In genomic region chr1:54743827-54744226, GRCh38 we compare ENCODE assay signal across 37 cellular contexts. TPM values are rescaled to one million over a fixed set of nuclear protein-coding genes. Genes with fewer than 3 reads are reported as not detected.
"Had no signal": no experiment of that assay in that cellular context is flagged by ENCODE, and none has a peak within 500 bp of the region (broad histone marks: within the 10 kb centered on the region; RNA-seq: fewer than 3 reads in every experiment).

No MANE protein-coding gene starts in this region.

- H2AFZ ChIP-seq: parathyroid adenoma had no signal

- H3K27ac ChIP-seq: ascending aorta, gastrocnemius medialis, parathyroid adenoma, psoas muscle, stomach, thyroid gland, upper lobe of left lung, vagina had no signal

- ATAC-seq: activated CD8-positive, alpha-beta memory T cell treated with anti-CD3 and anti-CD28 coated beads, Interleukin-2, amount 10 ng/mL, durations not matched to agents 7 days and 5 days; activated CD8-positive, alpha-beta T cell treated with anti-CD3 and anti-CD28 coated beads for 36 hours; activated T-cell treated with anti-CD3 and anti-CD28 coated beads, Interleukin-2, amount 50 U/mL, for 72 hours; effector memory CD8-positive, alpha-beta T cell; gastrocnemius medialis; stimulated activated memory B cell treated with anti-CD40 and anti-IgM and Interleukin-4, amounts not matched to agents 10 μg/mL and 1 μg/mL and 100 μg/mL, for 72 hours; T-helper 17 cell; WTC11 had no signal

- H3K4me3 ChIP-seq: ascending aorta, gastrocnemius medialis, psoas muscle, smooth muscle cell, stomach, thyroid gland, upper lobe of left lung, vagina had no signal

- H3K27me3 ChIP-seq: ascending aorta, gastrocnemius medialis, stomach, thyroid gland, upper lobe of left lung, vagina had no signal

- H3K27ac Mint-ChIP-seq: activated CD4-positive, alpha-beta T cell treated with anti-CD3 and anti-CD28 coated beads, Interleukin-2, amount 10 ng/mL, durations not matched to agents 7 days and 5 days; activated CD8-positive, alpha-beta memory T cell treated with anti-CD3 and anti-CD28 coated beads, Interleukin-2, amount 10 ng/mL, durations not matched to agents 7 days and 5 days; activated CD8-positive, alpha-beta T cell treated with anti-CD3 and anti-CD28 coated beads for 36 hours; activated naive CD8-positive, alpha-beta T cell treated with anti-CD3 and anti-CD28 coated beads, Interleukin-2, amount 10 ng/mL, durations not matched to agents 7 days and 5 days; activated T-cell treated with anti-CD3 and anti-CD28 coated beads, Interleukin-2, amount 50 U/mL, for 72 hours; naive B cell; stimulated activated memory B cell treated with anti-CD40 and anti-IgM and Interleukin-4, amounts not matched to agents 10 μg/mL and 1 μg/mL and 100 μg/mL, for 72 hours; T-helper 17 cell; WTC11 had no signal

- H3K4me2 ChIP-seq: smooth muscle cell had no signal

- H3K4me3 Mint-ChIP-seq: activated CD4-positive, alpha-beta T cell treated with anti-CD3 and anti-CD28 coated beads, Interleukin-2, amount 10 ng/mL, durations not matched to agents 7 days and 5 days; activated CD8-positive, alpha-beta memory T cell treated with anti-CD3 and anti-CD28 coated beads, Interleukin-2, amount 10 ng/mL, durations not matched to agents 7 days and 5 days; activated CD8-positive, alpha-beta T cell treated with anti-CD3 and anti-CD28 coated beads for 36 hours; activated naive CD4-positive, alpha-beta T cell treated with anti-CD3 and anti-CD28 coated beads, Interleukin-2, amount 10 ng/mL, durations not matched to agents 7 days and 5 days; activated naive CD8-positive, alpha-beta T cell treated with anti-CD3 and anti-CD28 coated beads, Interleukin-2, amount 10 ng/mL, durations not matched to agents 7 days and 5 days; activated T-cell treated with anti-CD3 and anti-CD28 coated beads, Interleukin-2, amount 50 U/mL, for 72 hours; brain; effector memory CD8-positive, alpha-beta T cell; naive B cell; stimulated activated memory B cell treated with anti-CD40 and anti-IgM and Interleukin-4, amounts not matched to agents 10 μg/mL and 1 μg/mL and 100 μg/mL, for 72 hours; T-helper 17 cell; WTC11 had no signal

- H3K4me1 ChIP-seq: ascending aorta, gastrocnemius medialis, parathyroid adenoma, psoas muscle, thyroid gland, upper lobe of left lung, vagina had no signal

- H3K4me1 Mint-ChIP-seq: activated CD4-positive, alpha-beta T cell treated with anti-CD3 and anti-CD28 coated beads, Interleukin-2, amount 10 ng/mL, durations not matched to agents 7 days and 5 days; activated CD8-positive, alpha-beta memory T cell treated with anti-CD3 and anti-CD28 coated beads, Interleukin-2, amount 10 ng/mL, durations not matched to agents 7 days and 5 days; activated naive CD4-positive, alpha-beta T cell treated with anti-CD3 and anti-CD28 coated beads, Interleukin-2, amount 10 ng/mL, durations not matched to agents 7 days and 5 days; activated naive CD8-positive, alpha-beta T cell treated with anti-CD3 and anti-CD28 coated beads, Interleukin-2, amount 10 ng/mL, durations not matched to agents 7 days and 5 days; brain; stimulated activated memory B cell treated with anti-CD40 and anti-IgM and Interleukin-4, amounts not matched to agents 10 μg/mL and 1 μg/mL and 100 μg/mL, for 72 hours; WTC11 had no signal

- H3K9me3 Mint-ChIP-seq: activated CD4-positive, alpha-beta T cell treated with anti-CD3 and anti-CD28 coated beads, Interleukin-2, amount 10 ng/mL, durations not matched to agents 7 days and 5 days; activated CD8-positive, alpha-beta T cell treated with anti-CD3 and anti-CD28 coated beads for 36 hours; activated naive CD4-positive, alpha-beta T cell treated with anti-CD3 and anti-CD28 coated beads, Interleukin-2, amount 10 ng/mL, durations not matched to agents 7 days and 5 days; activated naive CD8-positive, alpha-beta T cell treated with anti-CD3 and anti-CD28 coated beads, Interleukin-2, amount 10 ng/mL, durations not matched to agents 7 days and 5 days; activated T-cell treated with anti-CD3 and anti-CD28 coated beads, Interleukin-2, amount 50 U/mL, for 72 hours; brain; effector memory CD8-positive, alpha-beta T cell; naive B cell; stimulated activated memory B cell treated with anti-CD40 and anti-IgM and Interleukin-4, amounts not matched to agents 10 μg/mL and 1 μg/mL and 100 μg/mL, for 72 hours had no signal

- DNase-seq: activated CD4-positive, alpha-beta T cell treated with anti-CD3 and anti-CD28 coated beads for 1 hour; activated CD4-positive, alpha-beta T cell treated with anti-CD3 and anti-CD28 coated beads, Interleukin-2, amount 10 ng/mL, durations not matched to agents 7 days and 5 days; activated CD8-positive, alpha-beta memory T cell treated with anti-CD3 and anti-CD28 coated beads, Interleukin-2, amount 10 ng/mL, durations not matched to agents 7 days and 5 days; activated CD8-positive, alpha-beta T cell treated with anti-CD3 and anti-CD28 coated beads for 36 hours; activated gamma-delta T cell; activated naive CD4-positive, alpha-beta T cell treated with anti-CD3 and anti-CD28 coated beads, Interleukin-2, amount 10 ng/mL, durations not matched to agents 7 days and 5 days; activated naive CD8-positive, alpha-beta T cell treated with anti-CD3 and anti-CD28 coated beads, Interleukin-2, amount 10 ng/mL, durations not matched to agents 7 days and 5 days; activated T-cell treated with anti-CD3 and anti-CD28 coated beads for 4 hours; activated T-cell treated with anti-CD3 and anti-CD28 coated beads, Interleukin-2, amount 50 U/mL, for 72 hours; cortex of kidney; effector memory CD8-positive, alpha-beta T cell; erythroblast; gastrocnemius medialis; glutamatergic neuron; islet precursor cell; left ventricle myocardium superior; naive B cell; nucleus accumbens; psoas muscle; stimulated activated CD4-positive, alpha-beta T cell treated with anti-CD3 and anti-CD28 coated beads, Interleukin-1b, Interleukin-23, amount 100 ng/mL, for 48 hours; stimulated activated CD4-positive, alpha-beta T cell treated with anti-CD3 and anti-CD28 coated beads, Interleukin-4, amount 100 ng/mL, for 4 hours; stimulated activated CD8-positive, alpha-beta memory T cell treated with anti-CD3 and anti-CD28 coated beads, Interleukin-4, amount 100 ng/mL, for 48 hours; stomach; T-helper 17 cell; T1000; thyroid gland; upper lobe of left lung had no signal

- H3K9me3 ChIP-seq: ascending aorta, gastrocnemius medialis, psoas muscle, stomach, thyroid gland, upper lobe of left lung, vagina had no signal

- H3K27me3 Mint-ChIP-seq: activated CD4-positive, alpha-beta T cell treated with anti-CD3 and anti-CD28 coated beads, Interleukin-2, amount 10 ng/mL, durations not matched to agents 7 days and 5 days; activated CD8-positive, alpha-beta memory T cell treated with anti-CD3 and anti-CD28 coated beads, Interleukin-2, amount 10 ng/mL, durations not matched to agents 7 days and 5 days; activated CD8-positive, alpha-beta T cell treated with anti-CD3 and anti-CD28 coated beads for 36 hours; activated naive CD4-positive, alpha-beta T cell treated with anti-CD3 and anti-CD28 coated beads, Interleukin-2, amount 10 ng/mL, durations not matched to agents 7 days and 5 days; activated naive CD8-positive, alpha-beta T cell treated with anti-CD3 and anti-CD28 coated beads, Interleukin-2, amount 10 ng/mL, durations not matched to agents 7 days and 5 days; effector memory CD8-positive, alpha-beta T cell; naive B cell; stimulated activated memory B cell treated with anti-CD40 and anti-IgM and Interleukin-4, amounts not matched to agents 10 μg/mL and 1 μg/mL and 100 μg/mL, for 72 hours; T-helper 17 cell had no signal

- H3K9ac ChIP-seq: parathyroid adenoma had no signal

- H3K79me2 ChIP-seq: parathyroid adenoma had no signal

RNA-seq across cellular contexts. Expression of gene TTC22, which starts 57.3 kb away (rescaled TPM):
- total RNA-seq: ascending aorta, chondrocyte, lung microvascular endothelial cell had no signal
- polyA plus RNA-seq: neural cell had no signal
